Comparison of ENCODE assay signal across 10 cellular contexts in genomic region chr10:5575482-5576153, GRCh38. TPM values are rescaled to one million over a fixed set of nuclear protein-coding genes. Genes with fewer than 3 reads are reported as not detected.
DNase-seq lines count a peak whose midpoint lies in the region; ATAC-seq and TF ChIP-seq lines count a peak whose summit lies in the region.
"Had no signal": no experiment of that assay in that cellular context is flagged by ENCODE, and none has a peak within 500 bp of the region (broad histone marks: within the 10 kb centered on the region; RNA-seq: fewer than 3 reads in every experiment).

No MANE protein-coding gene starts in this region.

- no peak overlapping the region for H4K12ac ChIP-seq in trophoblast cell (ENCODE audit: low read depth, low read length)

- H3K9ac ChIP-seq in trophoblast cell (ENCODE audit: low read length) = no peak overlapping the region

- H3K4me2 ChIP-seq in trophoblast cell (ENCODE audit: low read length) = no peak overlapping the region

- peak overlapping the region; percentile 19 for H3K18ac ChIP-seq in trophoblast cell (ENCODE audit: low read length)

- DNase-seq in Daoy (ENCODE audit: low read depth) (peak; percentile 65), MG63 (peak; percentile 45), chondrocyte (ENCODE audit: low spot score) (peak; percentile 83), trophoblast cell (no peak), globus pallidus (ENCODE audit: low spot score) (no peak)
- no peak for DNase-seq in effector memory CD8-positive, alpha-beta T cell
- DNase-seq: NCI-H2227 treated with DMSO at 0.1 percent for 48 hours, T-helper 2 cell had no signal

- no CpG with 5 or more reads among the region's 23 CpGs for WGBS in trophoblast cell (ENCODE audit: extremely low coverage, insufficient coverage, insufficient read length)

- H3K27ac ChIP-seq in trophoblast cell (ENCODE audit: low read depth, low read length) = peak overlapping the region; percentile 37

- H2AK5ac ChIP-seq in trophoblast cell (ENCODE audit: low read length) = peak overlapping the region; percentile 60

- H3K79me1 ChIP-seq in trophoblast cell (ENCODE audit: low read length) = peaks cover 26% of the 10 kb centered on the region

- no peak for TF ChIP-seq CTCF in chondrocyte (IDR thresholded peaks at IDR 0.05)

- peaks cover 2% of the 10 kb centered on the region for H3K9me3 Mint-ChIP-seq in chondrocyte (ENCODE audit: low read depth)
- no peaks in the 10 kb centered on the region for H3K9me3 Mint-ChIP-seq in effector memory CD8-positive, alpha-beta T cell

- H3K36me3 Mint-ChIP-seq in chondrocyte (ENCODE audit: low read depth) = peaks cover 2% of the 10 kb centered on the region
- no peaks in the 10 kb centered on the region for H3K36me3 Mint-ChIP-seq in effector memory CD8-positive, alpha-beta T cell (ENCODE audit: insufficient read depth)

- no peak overlapping the region for H4K8ac ChIP-seq in trophoblast cell (ENCODE audit: low read depth, low read length)

- H3K9me3 ChIP-seq in MG63 = no peaks in the 10 kb centered on the region
- peaks cover 4% of the 10 kb centered on the region for H3K9me3 ChIP-seq in trophoblast cell (ENCODE audit: insufficient read depth, low read depth, low read length)

- H3K4me1 Mint-ChIP-seq in chondrocyte (ENCODE audit: low read depth) = peaks cover 2% of the 10 kb centered on the region
- no peaks in the 10 kb centered on the region for H3K4me1 Mint-ChIP-seq in effector memory CD8-positive, alpha-beta T cell (ENCODE audit: low read depth in 2 of 2)

- peak overlapping the region; percentile 43 for H2BK120ac ChIP-seq in trophoblast cell (ENCODE audit: insufficient read depth, low read length, poor library complexity)

- H3K27me3 ChIP-seq in MG63 (no peaks in the 10 kb centered on the region), trophoblast cell (ENCODE audit: insufficient read depth, low read length) (no peaks in the 10 kb centered on the region)

- H3K23ac ChIP-seq in trophoblast cell (ENCODE audit: low read length) = no peak overlapping the region

- ATAC-seq in effector memory CD8-positive, alpha-beta T cell (replicated peaks) = no peak
- ATAC-seq in HG02763 (IDR thresholded peaks at IDR 0.05; ENCODE audit: unreplicated experiment) = no peak

- H3K4me1 ChIP-seq in trophoblast cell (ENCODE audit: control insufficient read depth in 1 of 2, insufficient read depth in 2 of 2, low read length in 2 of 2) = peaks cover 12 to 20% of the 10 kb centered on the region in 2 experiments

- no peaks in the 10 kb centered on the region for H3K36me3 ChIP-seq in MG63
- H3K36me3 ChIP-seq in trophoblast cell (ENCODE audit: control insufficient read depth in 1 of 2, insufficient read depth in 2 of 2, low read length in 2 of 2) = no peaks in the 10 kb centered on the region

- no peak overlapping the region for H3K4me3 Mint-ChIP-seq in chondrocyte (ENCODE audit: unreplicated experiment)
- H3K4me3 Mint-ChIP-seq in effector memory CD8-positive, alpha-beta T cell = no peak overlapping the region

- peak overlapping the region; percentile 88 for H2BK12ac ChIP-seq in trophoblast cell (ENCODE audit: low read length)

- no peaks in the 10 kb centered on the region for H3K79me2 ChIP-seq in trophoblast cell (ENCODE audit: control insufficient read depth, insufficient read depth, low read length, poor library complexity)

- H3K27me3 Mint-ChIP-seq in chondrocyte (ENCODE audit: low read depth) = no peaks in the 10 kb centered on the region
- H3K27me3 Mint-ChIP-seq in effector memory CD8-positive, alpha-beta T cell = peaks cover 0 to 20% of the 10 kb centered on the region in 2 donors

- H3K4me3 ChIP-seq in MG63 = no peak overlapping the region
- H3K4me3 ChIP-seq in trophoblast cell (ENCODE audit: low read depth, low read length) = no peak overlapping the region

- H3K14ac ChIP-seq in trophoblast cell (ENCODE audit: low read length) = peak overlapping the region; percentile 37

- peak overlapping the region; percentile 13 for H3K4ac ChIP-seq in trophoblast cell (ENCODE audit: low read depth, low read length)

- no peak overlapping the region for H2AFZ ChIP-seq in trophoblast cell (ENCODE audit: insufficient read depth, low read length, poor library complexity)

- peak overlapping the region; percentile 14 for H2BK5ac ChIP-seq in trophoblast cell (ENCODE audit: low read depth, low read length, poor library complexity)

- no peak overlapping the region for H3K27ac Mint-ChIP-seq in chondrocyte (ENCODE audit: unreplicated experiment)
- H3K27ac Mint-ChIP-seq in effector memory CD8-positive, alpha-beta T cell = peak overlapping the region in 1 of 2 donors; percentile 19

- peak overlapping the region; percentile 56 for H4K91ac ChIP-seq in trophoblast cell (ENCODE audit: low read depth, low read length)

RNA-seq across cellular contexts. Expression of gene CALML3, which starts 50.9 kb away (rescaled TPM):
- total RNA-seq in Daoy (2014; rRNA removed; shearing (Covaris generic)) = not detected in 2 replicates
- total RNA-seq in MG63 (2014; rRNA removed; shearing (Covaris generic); ENCODE audit: low replicate concordance) = not detected in 2 replicates
- not detected in 3 replicates for total RNA-seq in chondrocyte
- not detected in 2 replicates for polyA plus RNA-seq in trophoblast cell (2013)
- total RNA-seq: osteocyte had no signal

Comparison
In these comparisons a context has a peak if more than half of its experiments do, and no peak if none do; other contexts are left out.
1. DNase-seq: peak in Daoy (single experiment), MG63 (single experiment) and chondrocyte (single experiment); none in trophoblast cell (0 of 2), effector memory CD8-positive, alpha-beta T cell (0 of 3) and globus pallidus (single experiment).